28 cellular contexts compared by ENCODE assay signal in the genomic region with DNA sequence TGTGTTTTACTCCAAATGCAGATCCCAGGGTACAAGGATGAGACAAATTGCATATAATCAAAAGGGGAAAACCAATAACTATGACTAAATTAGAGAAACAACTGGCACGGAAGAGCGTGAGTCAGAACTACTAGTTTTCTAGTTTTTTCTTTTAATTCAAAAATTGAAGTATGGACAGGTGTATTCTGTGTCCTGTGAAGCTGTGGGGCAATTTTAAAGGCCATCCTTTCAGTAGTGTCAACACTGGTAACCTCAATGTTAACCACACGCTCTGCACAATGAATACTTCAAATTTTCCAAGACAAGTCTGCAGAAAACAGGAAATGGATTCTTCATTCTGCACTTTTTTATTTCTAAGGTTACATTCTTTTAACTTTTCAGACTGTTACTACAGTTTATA.
"Had no signal": no experiment of that assay in that cellular context is flagged by ENCODE, and none has a peak within 500 bp of the region (broad histone marks: within the 10 kb centered on the region; RNA-seq: fewer than 3 reads in every experiment).

No MANE protein-coding gene starts in this region.

- H3K9me3 Mint-ChIP-seq: activated CD4-positive, alpha-beta memory T cell treated with anti-CD3 and anti-CD28 coated beads for 36 hours; activated naive CD4-positive, alpha-beta T cell treated with anti-CD3 and anti-CD28 coated beads for 36 hours; effector memory CD8-positive, alpha-beta T cell; immature natural killer cell; naive thymus-derived CD4-positive, alpha-beta T cell; neural crest cell; stimulated activated naive CD8-positive, alpha-beta T cell treated with anti-CD3 and anti-CD28 coated beads, Interleukin-15, Interleukin-2, amounts not matched to agents 100 ng/mL and 50 ng/mL, for 24 hours had no signal

- H3K4me3 Mint-ChIP-seq: activated CD4-positive, alpha-beta memory T cell treated with anti-CD3 and anti-CD28 coated beads for 36 hours; activated CD8-positive, alpha-beta memory T cell treated with anti-CD3 and anti-CD28 coated beads, Interleukin-2, amount 10 ng/mL, durations not matched to agents 7 days and 5 days; activated naive CD4-positive, alpha-beta T cell treated with anti-CD3 and anti-CD28 coated beads for 36 hours; effector memory CD8-positive, alpha-beta T cell; immature natural killer cell; naive thymus-derived CD4-positive, alpha-beta T cell; neural crest cell; stimulated activated naive CD8-positive, alpha-beta T cell treated with anti-CD3 and anti-CD28 coated beads, Interleukin-15, Interleukin-2, amounts not matched to agents 100 ng/mL and 50 ng/mL, for 24 hours had no signal

- H3K36me3 Mint-ChIP-seq: activated CD4-positive, alpha-beta memory T cell treated with anti-CD3 and anti-CD28 coated beads for 36 hours; activated CD8-positive, alpha-beta memory T cell treated with anti-CD3 and anti-CD28 coated beads, Interleukin-2, amount 10 ng/mL, durations not matched to agents 7 days and 5 days; immature natural killer cell had no signal

- H3K4me3 ChIP-seq: adrenal gland, ascending aorta, dorsolateral prefrontal cortex, left lung, lung, smooth muscle cell, tibial artery had no signal

- DNase-seq: activated CD4-positive, alpha-beta memory T cell treated with anti-CD3 and anti-CD28 coated beads for 36 hours; activated CD4-positive, alpha-beta T cell treated with anti-CD3 and anti-CD28 coated beads for 1 hour; activated CD8-positive, alpha-beta memory T cell treated with anti-CD3 and anti-CD28 coated beads, Interleukin-2, amount 10 ng/mL, durations not matched to agents 7 days and 5 days; activated naive CD4-positive, alpha-beta T cell treated with anti-CD3 and anti-CD28 coated beads for 36 hours; activated T-cell treated with anti-CD3 and anti-CD28 coated beads for 4 hours; adrenal gland; brain microvascular endothelial cell; central memory CD4-positive, alpha-beta T cell; dorsolateral prefrontal cortex; effector memory CD8-positive, alpha-beta T cell; foreskin melanocyte; immature natural killer cell; kidney glomerular epithelial cell; left lung; naive thymus-derived CD4-positive, alpha-beta T cell; occipital lobe; stimulated activated CD4-positive, alpha-beta T cell treated with anti-CD3 and anti-CD28 coated beads, Interleukin-15, amount 100 ng/mL, for 24 hours; stimulated activated CD4-positive, alpha-beta T cell treated with anti-CD3 and anti-CD28 coated beads, Interleukin-2, amount 100 ng/mL, for 48 hours; stimulated activated CD8-positive, alpha-beta memory T cell treated with anti-CD3 and anti-CD28 coated beads, Interleukin-4, amount 100 ng/mL, for 48 hours; T-helper 9 cell; tibial artery had no signal

- ATAC-seq: activated CD8-positive, alpha-beta memory T cell treated with anti-CD3 and anti-CD28 coated beads, Interleukin-2, amount 10 ng/mL, durations not matched to agents 7 days and 5 days; effector memory CD8-positive, alpha-beta T cell; esophagus mucosa; left lung; naive thymus-derived CD4-positive, alpha-beta T cell; sciatic nerve had no signal

- H3K4me1 Mint-ChIP-seq: neural crest cell had no signal

- H3K27ac Mint-ChIP-seq: activated CD4-positive, alpha-beta memory T cell treated with anti-CD3 and anti-CD28 coated beads for 36 hours; activated CD8-positive, alpha-beta memory T cell treated with anti-CD3 and anti-CD28 coated beads, Interleukin-2, amount 10 ng/mL, durations not matched to agents 7 days and 5 days; activated naive CD4-positive, alpha-beta T cell treated with anti-CD3 and anti-CD28 coated beads for 36 hours; effector memory CD8-positive, alpha-beta T cell; stimulated activated naive CD8-positive, alpha-beta T cell treated with anti-CD3 and anti-CD28 coated beads, Interleukin-15, Interleukin-2, amounts not matched to agents 100 ng/mL and 50 ng/mL, for 24 hours had no signal

- H3K27ac ChIP-seq: adrenal gland, ascending aorta, brain microvascular endothelial cell, dorsolateral prefrontal cortex, left lung, tibial artery had no signal

- H3K27me3 Mint-ChIP-seq: activated CD4-positive, alpha-beta memory T cell treated with anti-CD3 and anti-CD28 coated beads for 36 hours had no signal
